ENCODE assay signal across 36 cellular contexts in the genomic region with DNA sequence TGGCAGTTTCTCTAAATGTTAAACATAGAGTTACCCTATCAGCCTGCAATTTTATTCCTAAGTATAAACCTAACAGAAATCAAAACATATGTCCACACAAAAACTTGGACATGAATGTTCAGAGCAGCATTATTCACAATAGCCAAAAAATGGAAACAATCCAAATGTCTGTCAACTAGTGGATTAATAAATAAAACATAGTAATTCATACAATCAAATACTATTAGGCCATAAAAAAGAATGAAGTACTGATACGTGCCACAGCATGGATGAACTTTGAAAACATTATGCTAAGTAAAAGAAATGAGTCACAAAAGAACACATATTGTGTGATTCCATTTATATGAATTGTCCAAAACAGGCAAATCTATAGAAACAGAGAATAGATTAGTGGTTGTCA.
"Had no signal": no experiment of that assay in that cellular context is flagged by ENCODE, and none has a peak within 500 bp of the region (broad histone marks: within the 10 kb centered on the region; RNA-seq: fewer than 3 reads in every experiment).

No MANE protein-coding gene starts in this region.

- H3K27me3 ChIP-seq: ascending aorta had no signal

- H3K4me3 Mint-ChIP-seq: activated CD4-positive, alpha-beta memory T cell treated with anti-CD3 and anti-CD28 coated beads, Interleukin-2, amount 10 ng/mL, durations not matched to agents 7 days and 5 days; activated CD4-positive, alpha-beta T cell treated with anti-CD3 and anti-CD28 coated beads for 36 hours; activated CD4-positive, alpha-beta T cell treated with anti-CD3 and anti-CD28 coated beads, Interleukin-2, amount 10 ng/mL, durations not matched to agents 7 days and 5 days; activated CD8-positive, alpha-beta memory T cell treated with anti-CD3 and anti-CD28 coated beads, Interleukin-2, amount 10 ng/mL, durations not matched to agents 7 days and 5 days; activated CD8-positive, alpha-beta T cell treated with anti-CD3 and anti-CD28 coated beads, Interleukin-2, amount 10 ng/mL, durations not matched to agents 7 days and 5 days; activated naive CD4-positive, alpha-beta T cell treated with anti-CD3 and anti-CD28 coated beads, Interleukin-2, amount 10 ng/mL, durations not matched to agents 7 days and 5 days; activated naive CD4-positive, alpha-beta T cell treated with anti-CD3 and anti-CD28 coated beads, Interleukin-2, amount 50 U/mL, for 24 hours; activated naive CD8-positive, alpha-beta T cell; activated naive CD8-positive, alpha-beta T cell treated with anti-CD3 and anti-CD28 coated beads, Interleukin-2, amount 10 ng/mL, durations not matched to agents 7 days and 5 days; activated naive CD8-positive, alpha-beta T cell treated with anti-CD3 and anti-CD28 coated beads, Interleukin-2, amount 50 U/mL, for 24 hours; activated T-cell treated with anti-CD3 and anti-CD28 coated beads, Interleukin-2, amount 50 U/mL, for 24 hours; brain; T-helper 1 cell treated with Interleukin-12 subunit alpha and Interleukin-12 subunit beta and Interleukin-4 antibody, amounts not matched to agents 30 μg/mL and 1 μg/mL, for 36 hours; T-helper 2 cell treated with Interferon-gamma antibody and Interleukin-4, amounts not matched to agents 5 μg/mL and 100 μg/mL, for 36 hours; WTC11 had no signal

- DNase-seq: activated CD4-positive, alpha-beta memory T cell treated with anti-CD3 and anti-CD28 coated beads, Interleukin-2, amount 10 ng/mL, durations not matched to agents 7 days and 5 days; activated CD4-positive, alpha-beta T cell treated with anti-CD3 and anti-CD28 coated beads for 1 hour; activated CD4-positive, alpha-beta T cell treated with anti-CD3 and anti-CD28 coated beads for 36 hours; activated CD4-positive, alpha-beta T cell treated with anti-CD3 and anti-CD28 coated beads for 48 hours; activated CD4-positive, alpha-beta T cell treated with anti-CD3 and anti-CD28 coated beads, Interleukin-2, amount 10 ng/mL, durations not matched to agents 7 days and 5 days; activated CD4-positive, alpha-beta T cell treated with anti-CD3 and anti-CD28 coated beads, Interleukin-2, amount 50 U/mL, for 48 hours; activated CD4-positive, CD25-positive, alpha-beta regulatory T cell; activated CD8-positive, alpha-beta memory T cell treated with anti-CD3 and anti-CD28 coated beads for 24 hours; activated CD8-positive, alpha-beta memory T cell treated with anti-CD3 and anti-CD28 coated beads, Interleukin-2, amount 10 ng/mL, durations not matched to agents 7 days and 5 days; activated CD8-positive, alpha-beta memory T cell treated with anti-CD3 and anti-CD28 coated beads, Interleukin-2, amount 50 U/mL, for 48 hours; activated CD8-positive, alpha-beta T cell treated with anti-CD3 and anti-CD28 coated beads, Interleukin-2, amount 10 ng/mL, durations not matched to agents 7 days and 5 days; activated effector memory CD4-positive, alpha-beta T cell treated with Interleukin-2 at 50 U/mL for 16 hours; activated gamma-delta T cell; activated naive CD4-positive, alpha-beta T cell treated with anti-CD3 and anti-CD28 coated beads, Interleukin-2, amount 10 ng/mL, durations not matched to agents 7 days and 5 days; activated naive CD4-positive, alpha-beta T cell treated with Interleukin-2 at 50 U/mL for 16 hours; activated naive CD8-positive, alpha-beta T cell treated with anti-CD3 and anti-CD28 coated beads, Interleukin-2, amount 10 ng/mL, durations not matched to agents 7 days and 5 days; activated naive CD8-positive, alpha-beta T cell treated with anti-CD3 and anti-CD28 coated beads, Interleukin-2, amount 50 U/mL, for 24 hours; activated T-cell treated with anti-CD3 and anti-CD28 coated beads, Interleukin-2, amount 50 U/mL, for 24 hours; activated T-cell treated with anti-CD3 and anti-CD28 coated beads, Interleukin-2, amount 50 U/mL, for 48 hours; amygdala; anterior cingulate cortex; central memory CD4-positive, alpha-beta T cell; T-helper 1 cell; T-helper 2 cell; T-helper 9 cell; WERI-Rb-1 had no signal

- FAIRE-seq: TTC549 had no signal

- H3K36me3 ChIP-seq: ascending aorta, WERI-Rb-1 had no signal

- H3K27ac Mint-ChIP-seq: activated CD4-positive, alpha-beta memory T cell treated with anti-CD3 and anti-CD28 coated beads, Interleukin-2, amount 10 ng/mL, durations not matched to agents 7 days and 5 days; activated CD4-positive, alpha-beta T cell treated with anti-CD3 and anti-CD28 coated beads for 36 hours; activated CD4-positive, alpha-beta T cell treated with anti-CD3 and anti-CD28 coated beads, Interleukin-2, amount 10 ng/mL, durations not matched to agents 7 days and 5 days; activated CD8-positive, alpha-beta memory T cell treated with anti-CD3 and anti-CD28 coated beads, Interleukin-2, amount 10 ng/mL, durations not matched to agents 7 days and 5 days; activated CD8-positive, alpha-beta T cell treated with anti-CD3 and anti-CD28 coated beads, Interleukin-2, amount 10 ng/mL, durations not matched to agents 7 days and 5 days; activated naive CD4-positive, alpha-beta T cell treated with anti-CD3 and anti-CD28 coated beads, Interleukin-2, amount 10 ng/mL, durations not matched to agents 7 days and 5 days; activated naive CD4-positive, alpha-beta T cell treated with anti-CD3 and anti-CD28 coated beads, Interleukin-2, amount 50 U/mL, for 24 hours; activated naive CD8-positive, alpha-beta T cell; activated naive CD8-positive, alpha-beta T cell treated with anti-CD3 and anti-CD28 coated beads, Interleukin-2, amount 10 ng/mL, durations not matched to agents 7 days and 5 days; activated naive CD8-positive, alpha-beta T cell treated with anti-CD3 and anti-CD28 coated beads, Interleukin-2, amount 50 U/mL, for 24 hours; activated T-cell treated with anti-CD3 and anti-CD28 coated beads, Interleukin-2, amount 50 U/mL, for 24 hours; activated T-helper 2 cell treated with anti-CD3 and anti-CD28 coated beads, Interferon-gamma antibody, Interleukin-2, Interleukin-4, amounts not matched to agents 10 μg/mL and 5 μg/mL and 100 μg/mL, durations not matched to agents 14 hours and 24 hours and 36 hours; brain; T-helper 1 cell treated with Interleukin-12 subunit alpha and Interleukin-12 subunit beta and Interleukin-4 antibody, amounts not matched to agents 30 μg/mL and 1 μg/mL, for 36 hours; T-helper 2 cell treated with Interferon-gamma antibody and Interleukin-4, amounts not matched to agents 5 μg/mL and 100 μg/mL, for 36 hours; WTC11 had no signal

- H3K4me3 ChIP-seq: ascending aorta had no signal

- ATAC-seq: activated CD4-positive, alpha-beta T cell treated with anti-CD3 and anti-CD28 coated beads for 36 hours; activated CD4-positive, CD25-positive, alpha-beta regulatory T cell treated with anti-CD3 and anti-CD28 coated beads, Interleukin-2, amount 50 U/mL, for 24 hours; activated CD8-positive, alpha-beta memory T cell treated with anti-CD3 and anti-CD28 coated beads, Interleukin-2, amount 10 ng/mL, durations not matched to agents 7 days and 5 days; activated CD8-positive, alpha-beta T cell treated with anti-CD3 and anti-CD28 coated beads, Interleukin-2, amount 10 ng/mL, durations not matched to agents 7 days and 5 days; activated naive CD8-positive, alpha-beta T cell treated with anti-CD3 and anti-CD28 coated beads, Interleukin-2, amount 50 U/mL, for 24 hours; WTC11 had no signal

- H3K9me3 Mint-ChIP-seq: activated CD4-positive, alpha-beta memory T cell treated with anti-CD3 and anti-CD28 coated beads, Interleukin-2, amount 10 ng/mL, durations not matched to agents 7 days and 5 days; activated CD4-positive, alpha-beta T cell treated with anti-CD3 and anti-CD28 coated beads, Interleukin-2, amount 10 ng/mL, durations not matched to agents 7 days and 5 days; activated naive CD4-positive, alpha-beta T cell treated with anti-CD3 and anti-CD28 coated beads, Interleukin-2, amount 10 ng/mL, durations not matched to agents 7 days and 5 days; activated naive CD4-positive, alpha-beta T cell treated with anti-CD3 and anti-CD28 coated beads, Interleukin-2, amount 50 U/mL, for 24 hours; activated T-cell treated with anti-CD3 and anti-CD28 coated beads, Interleukin-2, amount 50 U/mL, for 24 hours; activated T-helper 2 cell treated with anti-CD3 and anti-CD28 coated beads, Interferon-gamma antibody, Interleukin-2, Interleukin-4, amounts not matched to agents 10 μg/mL and 5 μg/mL and 100 μg/mL, durations not matched to agents 14 hours and 24 hours and 36 hours; T-helper 1 cell treated with Interleukin-12 subunit alpha and Interleukin-12 subunit beta and Interleukin-4 antibody, amounts not matched to agents 30 μg/mL and 1 μg/mL, for 36 hours; T-helper 2 cell treated with Interferon-gamma antibody and Interleukin-4, amounts not matched to agents 5 μg/mL and 100 μg/mL, for 36 hours had no signal

- H3K36me3 Mint-ChIP-seq: activated CD8-positive, alpha-beta memory T cell treated with anti-CD3 and anti-CD28 coated beads, Interleukin-2, amount 10 ng/mL, durations not matched to agents 7 days and 5 days; activated naive CD4-positive, alpha-beta T cell treated with anti-CD3 and anti-CD28 coated beads, Interleukin-2, amount 10 ng/mL, durations not matched to agents 7 days and 5 days; activated naive CD4-positive, alpha-beta T cell treated with anti-CD3 and anti-CD28 coated beads, Interleukin-2, amount 50 U/mL, for 24 hours; activated naive CD8-positive, alpha-beta T cell; activated naive CD8-positive, alpha-beta T cell treated with anti-CD3 and anti-CD28 coated beads, Interleukin-2, amount 10 ng/mL, durations not matched to agents 7 days and 5 days; brain; WTC11 had no signal

- H3K27me3 Mint-ChIP-seq: activated CD4-positive, alpha-beta memory T cell treated with anti-CD3 and anti-CD28 coated beads, Interleukin-2, amount 10 ng/mL, durations not matched to agents 7 days and 5 days; activated CD8-positive, alpha-beta memory T cell treated with anti-CD3 and anti-CD28 coated beads, Interleukin-2, amount 10 ng/mL, durations not matched to agents 7 days and 5 days; activated naive CD4-positive, alpha-beta T cell treated with anti-CD3 and anti-CD28 coated beads, Interleukin-2, amount 10 ng/mL, durations not matched to agents 7 days and 5 days; activated naive CD4-positive, alpha-beta T cell treated with anti-CD3 and anti-CD28 coated beads, Interleukin-2, amount 50 U/mL, for 24 hours; activated naive CD8-positive, alpha-beta T cell treated with anti-CD3 and anti-CD28 coated beads, Interleukin-2, amount 10 ng/mL, durations not matched to agents 7 days and 5 days had no signal

- H3K4me1 Mint-ChIP-seq: activated CD4-positive, alpha-beta memory T cell treated with anti-CD3 and anti-CD28 coated beads, Interleukin-2, amount 10 ng/mL, durations not matched to agents 7 days and 5 days; activated CD4-positive, alpha-beta T cell treated with anti-CD3 and anti-CD28 coated beads for 36 hours; activated CD4-positive, alpha-beta T cell treated with anti-CD3 and anti-CD28 coated beads, Interleukin-2, amount 10 ng/mL, durations not matched to agents 7 days and 5 days; activated CD8-positive, alpha-beta memory T cell treated with anti-CD3 and anti-CD28 coated beads, Interleukin-2, amount 10 ng/mL, durations not matched to agents 7 days and 5 days; activated naive CD4-positive, alpha-beta T cell treated with anti-CD3 and anti-CD28 coated beads, Interleukin-2, amount 10 ng/mL, durations not matched to agents 7 days and 5 days; activated naive CD4-positive, alpha-beta T cell treated with anti-CD3 and anti-CD28 coated beads, Interleukin-2, amount 50 U/mL, for 24 hours; activated naive CD8-positive, alpha-beta T cell treated with anti-CD3 and anti-CD28 coated beads, Interleukin-2, amount 10 ng/mL, durations not matched to agents 7 days and 5 days; activated naive CD8-positive, alpha-beta T cell treated with anti-CD3 and anti-CD28 coated beads, Interleukin-2, amount 50 U/mL, for 24 hours; brain had no signal
